8 cellular contexts compared by ENCODE assay signal in the genomic region with DNA sequence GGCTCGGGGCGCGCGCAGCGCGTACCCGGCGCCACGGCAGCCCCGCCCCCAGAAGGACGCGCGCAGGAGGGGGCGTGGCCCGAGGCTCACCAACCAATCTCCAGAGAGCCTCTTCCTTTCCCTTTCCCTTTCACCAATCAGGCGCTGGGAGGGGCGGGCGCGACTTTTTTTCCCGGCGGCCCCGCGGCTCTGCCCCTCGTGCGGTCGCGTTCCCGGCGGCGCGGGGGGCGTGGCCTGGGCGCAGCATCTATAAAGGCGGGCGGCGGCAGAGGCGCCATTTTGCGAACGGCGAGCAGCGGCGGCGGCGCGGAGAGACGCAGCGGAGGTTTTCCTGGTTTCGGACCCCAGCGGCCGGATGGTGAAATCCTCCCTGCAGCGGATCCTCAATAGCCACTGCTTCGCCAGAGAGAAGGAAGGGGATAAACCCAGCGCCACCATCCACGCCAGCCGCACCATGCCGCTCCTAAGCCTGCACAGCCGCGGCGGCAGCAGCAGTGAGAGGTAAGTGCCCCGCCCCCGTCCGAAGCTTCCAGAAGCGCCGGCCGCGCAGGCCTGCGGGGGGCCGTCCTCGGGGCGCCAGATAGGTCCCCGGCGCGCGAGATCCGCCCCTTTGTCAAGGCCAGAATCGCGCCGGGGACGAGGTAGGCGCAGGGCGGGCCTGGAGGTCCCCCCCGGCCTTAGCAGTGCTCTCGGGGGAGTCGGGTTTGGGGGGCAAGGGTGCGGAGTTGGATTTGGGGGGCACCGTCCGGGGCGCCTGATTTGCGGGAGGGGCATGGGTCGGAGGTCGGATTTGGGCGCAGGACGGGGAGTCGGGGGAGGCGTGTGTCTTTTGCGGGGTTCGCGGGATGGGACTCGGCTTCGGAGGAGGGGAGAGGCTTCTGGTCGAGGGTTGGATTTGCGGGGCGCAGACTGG. TPM values are rescaled to one million over a fixed set of nuclear protein-coding genes. Genes with fewer than 3 reads are reported as not detected.
DNase-seq lines count a peak whose midpoint lies in the region; ATAC-seq lines count a peak whose summit lies in the region.

No MANE protein-coding gene starts in this region.

- H3K4ac ChIP-seq in mesenchymal stem cell (ENCODE audit: low read depth in 1 of 2, low read length in 2 of 2) = peak overlapping the region; percentile 35 to 92

- intact Hi-C loops in CD4-positive, alpha-beta memory T cell (cut with micrococcal nuclease) = loop anchor here (1.0 to 5.0 kb wide), 4 partner anchors 11 to 58 kb away; partner anchors contain the start of genes LSM7, PLEKHJ1, SF3A2 and SPPL2B

- peak; percentile 47 for ATAC-seq in GM19452 (IDR thresholded peaks at IDR 0.05; ENCODE audit: unreplicated experiment)

- no peak overlapping the region for H2AFZ ChIP-seq in mesenchymal stem cell (ENCODE audit: low read depth, low read length)

- no peak overlapping the region for H2AK5ac ChIP-seq in mesenchymal stem cell (ENCODE audit: low read length, severe bottlenecking)

- peak overlapping the region; percentile 63 for H3K4me2 ChIP-seq in mesenchymal stem cell (ENCODE audit: low read length, poor library complexity, severe bottlenecking)

- H3K79me1 ChIP-seq in mesenchymal stem cell (replicated peaks; ENCODE audit: low read length, poor library complexity, severe bottlenecking) = peaks cover 5% of the 10 kb centered on the region

- H3K4me3 Mint-ChIP-seq in CD4-positive, alpha-beta memory T cell = peak overlapping the region; percentile 88 to 95 (median 94)

- H3K9me3 ChIP-seq in CD4-positive, alpha-beta memory T cell (ENCODE audit: control insufficient read depth in 1 of 2, low read length in 2 of 2) = no peaks in the 10 kb centered on the region
- H3K9me3 ChIP-seq in effector memory CD4-positive, alpha-beta T cell (ENCODE audit: control insufficient read depth, low read length) = no peaks in the 10 kb centered on the region
- no peaks in the 10 kb centered on the region for H3K9me3 ChIP-seq in mesenchymal stem cell (ENCODE audit: control insufficient read depth, low read length)

- peaks cover 17 to 49% (median 34%) of the 10 kb centered on the region in 4 donors for H3K4me1 Mint-ChIP-seq in CD4-positive, alpha-beta memory T cell

- peaks cover 53% of the 10 kb centered on the region for H3K4me1 ChIP-seq in CD4-positive, alpha-beta memory T cell (ENCODE audit: insufficient read depth, low read length)
- peaks cover 26% of the 10 kb centered on the region for H3K4me1 ChIP-seq in effector memory CD4-positive, alpha-beta T cell (ENCODE audit: control insufficient read depth, insufficient read depth, low read length, poor library complexity, severe bottlenecking)
- H3K4me1 ChIP-seq in mesenchymal stem cell (ENCODE audit: control insufficient read depth, insufficient read depth, low read depth, low read length) = peaks cover 40% of the 10 kb centered on the region

- H3K27me3 ChIP-seq in CD4-positive, alpha-beta memory T cell (ENCODE audit: insufficient read depth, low read length) = no peaks in the 10 kb centered on the region
- H3K27me3 ChIP-seq in effector memory CD4-positive, alpha-beta T cell (replicated peaks; ENCODE audit: control insufficient read depth, insufficient read depth, low read length, poor library complexity, severe bottlenecking) = no peaks in the 10 kb centered on the region
- H3K27me3 ChIP-seq in mesenchymal stem cell (ENCODE audit: control insufficient read depth in 1 of 2, insufficient read depth in 1 of 2, low read length in 2 of 2) = no peaks in the 10 kb centered on the region

- peak overlapping the region; percentile 70 for H4K91ac ChIP-seq in mesenchymal stem cell (ENCODE audit: low read length)

- H2BK12ac ChIP-seq in mesenchymal stem cell (ENCODE audit: low read length in 2 of 2) = peak overlapping the region in 1 of 2 experiments; percentile 68

- H2BK15ac ChIP-seq in mesenchymal stem cell (ENCODE audit: low read depth, poor library complexity, severe bottlenecking) = no peak overlapping the region

- WGBS in mesenchymal stem cell = under 1% methylated on average over 87 of the region's 103 CpGs

- POLR2A ChIA-PET in CD4-positive, alpha-beta memory T cell (lab: Charles Lee; ENCODE audit: partially characterized antibody) = interaction anchor here (0.9 to 13.8 kb wide), 18 partner anchors 8 to 372 kb away, joined by 3 to 251 read pairs (median 4); partner anchors contain the start of genes AMH, DOT1L, JSRP1 and LMNB2

- H3K18ac ChIP-seq in mesenchymal stem cell (ENCODE audit: low read depth in 1 of 2, low read length in 2 of 2) = peak overlapping the region; percentile 85 to 94

- H2BK5ac ChIP-seq in mesenchymal stem cell (ENCODE audit: low read depth, low read length, poor library complexity, severe bottlenecking) = peak overlapping the region; percentile 80

- H3K4me3 ChIP-seq in CD4-positive, alpha-beta memory T cell (ENCODE audit: low read length in 2 of 2) = peak overlapping the region; percentile 52 to 83
- H3K4me3 ChIP-seq in effector memory CD4-positive, alpha-beta T cell (ENCODE audit: insufficient read depth, low read depth, low read length, poor library complexity, severe bottlenecking) = peak overlapping the region; percentile 100
- H3K4me3 ChIP-seq in mesenchymal stem cell (ENCODE audit: insufficient read depth in 1 of 2, low read depth in 1 of 2, low read length in 2 of 2) = peak overlapping the region; percentile 92 to 95

- H3K9me3 Mint-ChIP-seq in CD4-positive, alpha-beta memory T cell = peaks cover 0 to 23% (median 0%) of the 10 kb centered on the region in 8 donors

- peaks cover 14% of the 10 kb centered on the region for H3K36me3 ChIP-seq in CD4-positive, alpha-beta memory T cell (ENCODE audit: insufficient read depth, low read length)
- H3K36me3 ChIP-seq in effector memory CD4-positive, alpha-beta T cell (ENCODE audit: control insufficient read depth, insufficient read depth, low read length) = peaks cover 18% of the 10 kb centered on the region
- peaks cover 24 to 35% of the 10 kb centered on the region in 2 experiments for H3K36me3 ChIP-seq in mesenchymal stem cell (ENCODE audit: control insufficient read depth in 1 of 2, insufficient read depth in 2 of 2, low read depth in 1 of 2, low read length in 2 of 2)

- H3K27me3 Mint-ChIP-seq in CD4-positive, alpha-beta memory T cell = no peaks in the 10 kb centered on the region

- peak overlapping the region; percentile 91 for H3K27ac ChIP-seq in CD4-positive, alpha-beta memory T cell (ENCODE audit: low read depth, low read length)
- H3K27ac ChIP-seq in effector memory CD4-positive, alpha-beta T cell (ENCODE audit: insufficient read depth, low read length, poor library complexity, severe bottlenecking) = peak overlapping the region; percentile 93
- peak overlapping the region; percentile 67 for H3K27ac ChIP-seq in mesenchymal stem cell (ENCODE audit: low read length, poor library complexity, severe bottlenecking)

- H3K36me3 Mint-ChIP-seq in CD4-positive, alpha-beta memory T cell = peaks cover 16 to 30% of the 10 kb centered on the region in 2 donors

- peak overlapping the region; percentile 97 for H3K14ac ChIP-seq in mesenchymal stem cell (ENCODE audit: low read length in 2 of 2)

- H4K8ac ChIP-seq in mesenchymal stem cell (ENCODE audit: low read length) = no peak overlapping the region

- peak overlapping the region in 1 of 2 experiments; percentile 100 for H3K23ac ChIP-seq in mesenchymal stem cell (ENCODE audit: low read length in 2 of 2)

- DNase-seq in CD4-positive, alpha-beta memory T cell = peak; percentile 98 to 99 (median 99)
- peak; percentile 61 for DNase-seq in HS-5 (ENCODE audit: low read depth)
- DNase-seq in NK-92 (lab: John Stamatoyannopoulos, UW; ENCODE audit: unreplicated experiment) = peak; percentile 76
- DNase-seq in activated CD8-positive, alpha-beta memory T cell treated with anti-CD3 and anti-CD28 coated beads for 4 hours (ENCODE audit: low read depth in 2 of 2) = peak; percentile 97 to 98
- DNase-seq in effector memory CD4-positive, alpha-beta T cell = peak; percentile 97 to 99 (median 97)
- peak; percentile 96 for DNase-seq in mesenchymal stem cell
- peak; percentile 96 for DNase-seq in stimulated activated CD8-positive, alpha-beta memory T cell treated with anti-CD3 and anti-CD28 coated beads, Interleukin-12 subunit alpha, Interleukin-12 subunit beta, amount 100 ng/mL, for 24 hours (ENCODE audit: extremely low read depth)

- H2BK120ac ChIP-seq in mesenchymal stem cell (ENCODE audit: low read depth, low read length) = peak overlapping the region; percentile 71

- H3K9ac ChIP-seq in mesenchymal stem cell (ENCODE audit: low read length) = peak overlapping the region; percentile 96

- CTCF ChIA-PET in CD4-positive, alpha-beta memory T cell (lab: Charles Lee; ENCODE audit: partially characterized antibody) = interaction anchor here (1.0 to 5.9 kb wide), 6 partner anchors 9 to 123 kb away, joined by 3 to 67 read pairs (median 18); partner anchors contain the start of gene PLEKHJ1

- peak overlapping the region; percentile 86 to 99 (median 94) for H3K27ac Mint-ChIP-seq in CD4-positive, alpha-beta memory T cell

RNA-seq across cellular contexts. Expression of gene PEAK3, which starts 12.5 kb away (rescaled TPM):
- under 1 TPM in 1 of 2 experiments, not detected in 1; 0.11 TPM for total RNA-seq in CD4-positive, alpha-beta memory T cell
- under 1 TPM; 0.07 TPM for polyA plus RNA-seq in CD4-positive, alpha-beta memory T cell
- 0.75 TPM for polyA plus RNA-seq in mesenchymal stem cell (2013, experiment 1 of 2)
- 0.88 TPM for polyA plus RNA-seq in mesenchymal stem cell (2013, experiment 2 of 2)

RNA-seq across cellular contexts. Expression of gene JSRP1, which starts 13.3 kb away (rescaled TPM):
- 1 to 10 TPM; 1.3 to 1.5 TPM for total RNA-seq in CD4-positive, alpha-beta memory T cell
- polyA plus RNA-seq in CD4-positive, alpha-beta memory T cell = 1 to 10 TPM; 1.1 to 1.7 TPM
- 0.17 TPM for polyA plus RNA-seq in mesenchymal stem cell (2013, experiment 1 of 2)
- 0.10 TPM for polyA plus RNA-seq in mesenchymal stem cell (2013, experiment 2 of 2)

RNA-seq across cellular contexts. Expression of gene AMH, which starts 20.4 kb away (rescaled TPM):
- total RNA-seq in CD4-positive, alpha-beta memory T cell = 10 to 100 TPM in 1 of 2 experiments, 1 to 10 TPM in 1; 7.5 to 12.7 TPM
- polyA plus RNA-seq in CD4-positive, alpha-beta memory T cell = not detected
- polyA plus RNA-seq in mesenchymal stem cell (2013, experiment 1 of 2) = 3.1 TPM
- 3.1 TPM for polyA plus RNA-seq in mesenchymal stem cell (2013, experiment 2 of 2)

RNA-seq across cellular contexts. Expression of gene SF3A2, which starts 32.9 kb away (rescaled TPM):
- total RNA-seq in CD4-positive, alpha-beta memory T cell = 100 to 1,000 TPM; 140 to 141 TPM
- 10 to 100 TPM in 1 of 2 donors, 1 to 10 TPM in 1; 8.3 to 37.8 TPM for polyA plus RNA-seq in CD4-positive, alpha-beta memory T cell
- polyA plus RNA-seq in mesenchymal stem cell (2013, experiment 1 of 2) = 66.8 TPM
- 60.7 TPM for polyA plus RNA-seq in mesenchymal stem cell (2013, experiment 2 of 2)

RNA-seq across cellular contexts. Expression of gene PLEKHJ1, which starts 33.4 kb away (rescaled TPM):
- 10 to 100 TPM; 64.9 to 65.3 TPM for total RNA-seq in CD4-positive, alpha-beta memory T cell
- polyA plus RNA-seq in CD4-positive, alpha-beta memory T cell = 100 to 1,000 TPM; 105 to 119 TPM
- 53.7 TPM for polyA plus RNA-seq in mesenchymal stem cell (2013, experiment 1 of 2)
- polyA plus RNA-seq in mesenchymal stem cell (2013, experiment 2 of 2) = 52.9 TPM

Comparison
In these comparisons a context has a peak if more than half of its experiments do, and no peak if none do; other contexts are left out.
1. Peak in every context shown above with its lines: DNase-seq, ATAC-seq, H3K4me3 ChIP-seq and H3K27ac ChIP-seq.